5 cellular contexts compared by ENCODE assay signal in the genomic region with DNA sequence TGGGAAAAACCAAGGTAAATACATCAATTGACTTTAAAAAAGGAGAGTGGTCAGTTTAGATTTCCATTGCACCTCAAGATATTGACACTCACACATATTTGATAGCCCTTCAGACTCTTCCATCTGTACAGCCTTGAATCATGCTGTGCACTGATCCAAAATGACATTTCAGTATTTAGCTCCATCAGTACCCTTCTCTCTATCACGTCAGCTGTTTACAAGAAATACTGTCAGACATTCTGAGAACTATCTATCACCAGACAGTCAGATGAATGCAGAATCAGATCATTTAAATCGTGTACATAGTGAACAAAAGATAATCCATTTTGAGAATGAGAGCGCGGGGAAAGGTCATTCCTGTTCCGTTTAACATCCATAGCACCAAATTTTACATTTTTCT.
"Had no signal": no experiment of that assay in that cellular context is flagged by ENCODE, and none has a peak within 500 bp of the region (broad histone marks: within the 10 kb centered on the region; RNA-seq: fewer than 3 reads in every experiment).

No MANE protein-coding gene starts in this region.

- H3K4me3 ChIP-seq: K562 had no signal

- H3K27ac ChIP-seq: HL-60 had no signal

- DNase-seq: IMR-90, KBM-7, KG1 had no signal
